In genomic region chr7:83271212-83272099, GRCh38 we compare ENCODE assay signal across 8 cellular contexts.
DNase-seq lines count a peak whose midpoint lies in the region; ATAC-seq and TF ChIP-seq lines count a peak whose summit lies in the region.

No MANE protein-coding gene starts in this region.

- H3K4me3 Mint-ChIP-seq in immature natural killer cell: no peak overlapping the region

- H3K9me1 ChIP-seq in IMR-90 (ENCODE audit: insufficient read depth, low read length): no peaks in the 10 kb centered on the region

- no peak for TF ChIP-seq POLR2A in IMR-90 (IDR thresholded peaks at IDR 0.05; ENCODE audit: low read depth, low read length)

- H2AK5ac ChIP-seq in IMR-90 (ENCODE audit: low read depth, low read length): no peak overlapping the region

- ATAC-seq in IMR-90 (ENCODE audit: low read depth) (peak; percentile 74), PC-3 (peak; percentile 70), foreskin keratinocyte (peak; percentile 73), GM21447 (IDR thresholded peaks at IDR 0.05; ENCODE audit: unreplicated experiment) (no peak), GM19397 (IDR thresholded peaks at IDR 0.05; ENCODE audit: unreplicated experiment) (no peak)

- no TSS peak for BruUV-seq in IMR-90 (replicated peaks; lab: Mats Ljungman, UMichigan)
- BruUV-seq in PC-3 (replicated peaks; lab: Mats Ljungman, UMichigan): no TSS peak

- no peak overlapping the region for H2AFZ ChIP-seq in IMR-90 (replicated peaks; ENCODE audit: low read length, poor library complexity)
- H2AFZ ChIP-seq in PC-3 (ENCODE audit: low read length): no peak overlapping the region

- TF ChIP-seq RAD21 in IMR-90 (IDR thresholded peaks at IDR 0.05; ENCODE audit: low read length): peak; percentile 31; the same call in 1 of the 2 replicates

- H4K91ac ChIP-seq in IMR-90 (ENCODE audit: insufficient read depth, low read depth, low read length): no peak overlapping the region

- H4K20me1 ChIP-seq in IMR-90 (ENCODE audit: insufficient read depth, low read length) (no peaks in the 10 kb centered on the region), PC-3 (ENCODE audit: low read length) (no peaks in the 10 kb centered on the region)

- POLR2A ChIA-PET in IMR-90 (lab: Charles Lee; ENCODE audit: unreplicated experiment) (no interaction called here), PC-3 (lab: Charles Lee; ENCODE audit: unreplicated experiment) (no interaction called here)

- dilution Hi-C loops in IMR-90 (cut with HindIII; ENCODE audit: low sequenced_read_pairs, unreplicated experiment): no loop called here

- no peak overlapping the region for H2BK15ac ChIP-seq in IMR-90 (ENCODE audit: low read depth, low read length)

- WGBS in IMR-90 (ENCODE audit: extremely low coverage in 2 of 2, insufficient read length in 1 of 2), 2 experiments: no CpG with 5 or more reads among the region's 5 CpGs

- H3K79me1 ChIP-seq in IMR-90 (ENCODE audit: low read depth in 1 of 2, low read length in 2 of 2): no peaks in the 10 kb centered on the region

- H3K4me3 ChIP-seq in IMR-90 (ENCODE audit: insufficient read depth, low read depth, low read length) (no peak overlapping the region), PC-3 (ENCODE audit: low read length) (no peak overlapping the region)

- no peaks in the 10 kb centered on the region for H3K79me2 ChIP-seq in PC-3 (ENCODE audit: low read length)

- H3K27me3 Mint-ChIP-seq in immature natural killer cell (ENCODE audit: low read depth in 3 of 3): no peaks in the 10 kb centered on the region

- H3K4me2 ChIP-seq in IMR-90 (ENCODE audit: low read depth, low read length): no peak overlapping the region
- no peak overlapping the region for H3K4me2 ChIP-seq in PC-3 (ENCODE audit: low read length)

- H4K5ac ChIP-seq in IMR-90 (ENCODE audit: low read depth, low read length): no peak overlapping the region

- no peak overlapping the region for H2AK9ac ChIP-seq in IMR-90 (replicated peaks; ENCODE audit: low read depth, low read length, poor library complexity)

- peaks cover 5 to 48% (median 21%) of the 10 kb centered on the region in 6 donors for H3K9me3 Mint-ChIP-seq in immature natural killer cell

- H3K23ac ChIP-seq in IMR-90 (ENCODE audit: low read depth, low read length): no peak overlapping the region

- no peak overlapping the region for H3K56ac ChIP-seq in IMR-90 (ENCODE audit: extremely low read depth, insufficient read depth, low read length)

- H3K9me3 ChIP-seq in IMR-90 (ENCODE audit: control insufficient read depth, insufficient read depth, low read length) (no peaks in the 10 kb centered on the region), PC-3 (ENCODE audit: low read length) (no peaks in the 10 kb centered on the region)

- no peaks in the 10 kb centered on the region for H3K36me3 ChIP-seq in IMR-90 (ENCODE audit: control insufficient read depth, insufficient read depth, low read length)
- H3K36me3 ChIP-seq in PC-3 (ENCODE audit: low read depth, low read length): no peaks in the 10 kb centered on the region

- no peaks in the 10 kb centered on the region for H3K27me3 ChIP-seq in IMR-90 (ENCODE audit: control insufficient read depth, insufficient read depth, low read length)
- H3K27me3 ChIP-seq in PC-3 (ENCODE audit: low read length): 0 out of 2 replicates have a peak, but pooled peaks cover 3% of the 10 kb centered on the region
- peaks cover 6% of the 10 kb centered on the region for H3K27me3 ChIP-seq in foreskin keratinocyte

- no peak overlapping the region for H3K9ac ChIP-seq in IMR-90 (ENCODE audit: low read depth, low read length)
- H3K9ac ChIP-seq in PC-3 (ENCODE audit: low read length): no peak overlapping the region

- no peak overlapping the region for H2BK20ac ChIP-seq in IMR-90 (ENCODE audit: low read depth, low read length)

- no peaks in the 10 kb centered on the region for H3K9me2 ChIP-seq in PC-3 (replicated peaks; ENCODE audit: low read length)

- no peak overlapping the region for H3K27ac Mint-ChIP-seq in immature natural killer cell

- in situ Hi-C loops in IMR-90 (cut with MboI; ENCODE audit: low sequenced_read_pairs): no loop called here

- H3K18ac ChIP-seq in IMR-90 (ENCODE audit: low read depth, low read length): no peak overlapping the region

- no peak overlapping the region for H3K4ac ChIP-seq in IMR-90 (ENCODE audit: low read depth, low read length)

- TF ChIP-seq CTCF in IMR-90 (conservative IDR thresholded peaks at IDR 0.05; ENCODE audit: low read depth, low read length) (peak; percentile 27), PC-3 (conservative IDR thresholded peaks at IDR 0.05; ENCODE audit: low read depth, low read length) (peak; percentile 71), foreskin keratinocyte (conservative IDR thresholded peaks at IDR 0.05) (peak; percentile 68)

- no peak overlapping the region for H2BK120ac ChIP-seq in IMR-90 (ENCODE audit: low read depth, low read length)

- peak; percentile 7 for DNase-seq in COLO668 (lab: John Stamatoyannopoulos, UW; ENCODE audit: unreplicated experiment)
- DNase-seq in IMR-90: peak; percentile 19
- DNase-seq in PC-3: peak; percentile 52
- peak in 1 of 2 donors; percentile 45 for DNase-seq in foreskin keratinocyte
- DNase-seq in immature natural killer cell: no peak
- no peak for DNase-seq in stimulated activated CD4-positive, alpha-beta T cell treated with anti-CD3 and anti-CD28 coated beads, Interleukin-4, amount 100 ng/mL, for 24 hours

- H3K27ac ChIP-seq in IMR-90 (ENCODE audit: insufficient read depth, low read length) (no peak overlapping the region), PC-3 (ENCODE audit: low read length) (no peak overlapping the region), foreskin keratinocyte (no peak overlapping the region)

- H3K36me3 Mint-ChIP-seq in immature natural killer cell: no peaks in the 10 kb centered on the region

- no peak overlapping the region for H4K8ac ChIP-seq in IMR-90 (ENCODE audit: low read depth in 2 of 2, low read length in 2 of 2)

- H3K14ac ChIP-seq in IMR-90 (replicated peaks; ENCODE audit: low read depth, low read length): no peak overlapping the region

- CTCF ChIA-PET in IMR-90 (lab: Yijun Ruan, JAX): interaction anchor here (0.5 to 0.6 kb wide), 2 partner anchors 194 to 523 kb away, joined by 3 read pairs; no protein-coding TSS in a partner anchor
- CTCF ChIA-PET in PC-3 (lab: Charles Lee): no interaction called here

- intact Hi-C loops in IMR-90 (cut with micrococcal nuclease) (loop anchor here (5.0 kb wide), 2 partner anchors 459 to 529 kb away; no protein-coding TSS in a partner anchor), PC-3 (cut with micrococcal nuclease) (loop anchor here (1.0 to 5.0 kb wide), 6 partner anchors 96 to 531 kb away; partner anchors contain the start of gene PCLO)

- H3K4me1 ChIP-seq in IMR-90 (ENCODE audit: control insufficient read depth, insufficient read depth, low read length): no peaks in the 10 kb centered on the region
- no peaks in the 10 kb centered on the region for H3K4me1 ChIP-seq in PC-3 (ENCODE audit: insufficient read depth, low read length)
- no peaks in the 10 kb centered on the region for H3K4me1 ChIP-seq in foreskin keratinocyte

- H2BK5ac ChIP-seq in IMR-90 (ENCODE audit: low read depth, low read length, poor library complexity, severe bottlenecking): no peak overlapping the region

- no peaks in the 10 kb centered on the region for H3K4me1 Mint-ChIP-seq in immature natural killer cell

- no peaks in the 10 kb centered on the region for H3F3A ChIP-seq in PC-3 (ENCODE audit: low read length, unreplicated experiment)

TF ChIP-seq in IMR-90, 13 proteins besides CTCF, POLR2A, EP300 and RAD21:
- TF ChIP-seq CEBPB (IDR thresholded peaks at IDR 0.05; ENCODE audit: low read depth, low read length) (no peak), NFE2L2 (IDR thresholded peaks at IDR 0.05; ENCODE audit: low read depth, low read length) (no peak), SMC3 (IDR thresholded peaks at IDR 0.05; ENCODE audit: low read depth, low read length) (no peak), RFX5 (IDR thresholded peaks at IDR 0.05; ENCODE audit: low read depth, low read length) (no peak), MXI1 (IDR thresholded peaks at IDR 0.05; ENCODE audit: borderline replicate concordance, low read depth, low read length) (no peak)

Comparison
In these comparisons a context has a peak if more than half of its experiments do, and no peak if none do; other contexts are left out.
1. DNase-seq: peak in COLO668 (single experiment), IMR-90 (single experiment) and PC-3 (single experiment); none in immature natural killer cell (0 of 3) and stimulated activated CD4-positive, alpha-beta T cell treated with anti-CD3 and anti-CD28 coated beads, Interleukin-4, amount 100 ng/mL, for 24 hours (single experiment).
2. ATAC-seq: peak in IMR-90 (single experiment), PC-3 (single experiment) and foreskin keratinocyte (single experiment); none in GM21447 (single experiment) and GM19397 (single experiment).
3. Peak in every context shown above with its lines, with median percentiles within 50 percentile points of each other: CTCF ChIP-seq.